ENCODE assay signal across 8 cellular contexts in genomic region chr19:5680437-5681368, GRCh38. TPM values are rescaled to one million over a fixed set of nuclear protein-coding genes. Genes with fewer than 3 reads are reported as not detected.
DNase-seq lines count a peak whose midpoint lies in the region; ATAC-seq, FAIRE-seq and TF ChIP-seq lines count a peak whose summit lies in the region.

TSS of gene HSD11B1L (plus strand) at chr19:5681027. CDS start at chr19:5684833, 3,806 bp downstream.
A gene with protein sequence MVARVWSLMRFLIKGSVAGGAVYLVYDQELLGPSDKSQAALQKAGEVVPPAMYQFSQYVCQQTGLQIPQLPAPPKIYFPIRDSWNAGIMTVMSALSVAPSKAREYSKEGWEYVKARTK (minus strand): TSS chr19:5680516. CDS start chr19:5680486, 30 bp downstream.

- H4K20me1 ChIP-seq in mammary epithelial cell (ENCODE audit: insufficient read depth, low read length) = no peaks in the 10 kb centered on the region

- H3K27me3 ChIP-seq in mammary epithelial cell (ENCODE audit: insufficient read depth, low read length) = no peaks in the 10 kb centered on the region
- H3K27me3 ChIP-seq in small intestine (ENCODE audit: control insufficient read depth in 2 of 2, insufficient read depth in 2 of 2, low read length in 2 of 2) = no peaks in the 10 kb centered on the region

- peaks cover 18% of the 10 kb centered on the region for H3K79me2 ChIP-seq in mammary epithelial cell (ENCODE audit: insufficient read depth, low read length)

- peak within 1 kb of the TSS; percentile 76 for H3K4me3 ChIP-seq in A549
- peak within 1 kb of the TSS; percentile 78 to 88 (median 83) for H3K4me3 ChIP-seq in mammary epithelial cell (replicated peaks in 1 of 3; ENCODE audit: insufficient read depth in 1 of 3, low read depth in 2 of 3, low read length in 3 of 3)
- H3K4me3 ChIP-seq in small intestine (ENCODE audit: low read depth in 1 of 2, low read length in 2 of 2) = peak within 1 kb of the TSS; percentile 55 to 64

- CTCF ChIA-PET in A549 (lab: Yijun Ruan, JAX) = interaction anchor here (0.8 kb wide), 1 partner anchor 9 kb away, joined by 4 read pairs; the partner anchor contains the start of gene RPL36
- CTCF ChIA-PET in mammary epithelial cell (lab: Charles Lee; ENCODE audit: low non-redundant PET) = no interaction called here

- TF ChIP-seq EP300 in A549 (IDR thresholded peaks at IDR 0.05) = no peak

- BruUV-seq in mammary epithelial cell (replicated peaks; lab: Mats Ljungman, UMichigan) = no TSS peak

- in situ Hi-C loops in mammary epithelial cell (cut with MboI; ENCODE audit: low sequenced_read_pairs in 2 of 2) = no loop called here

- H3K9ac ChIP-seq in mammary epithelial cell (ENCODE audit: insufficient read depth, low read length) = peak within 1 kb of the TSS; percentile 85

- H3K27ac ChIP-seq in A549 (peak within 1 kb of the TSS; percentile 88 to 95), VCaP (peak within 1 kb of the TSS; percentile 73), mammary epithelial cell (ENCODE audit: insufficient read depth, low read depth, low read length) (peak within 1 kb of the TSS; percentile 95), small intestine (ENCODE audit: low read depth in 1 of 2, low read length in 1 of 2) (peak within 1 kb of the TSS; percentile 51 to 83)

- H3K4me1 ChIP-seq in A549 = peaks cover 9% of the 10 kb centered on the region; the same call in 1 of the 3 replicates
- peaks cover 5% of the 10 kb centered on the region for H3K4me1 ChIP-seq in mammary epithelial cell (ENCODE audit: insufficient read depth, low read length)
- H3K4me1 ChIP-seq in small intestine (ENCODE audit: control insufficient read depth in 2 of 2, insufficient read depth in 1 of 2, low read depth in 1 of 2, low read length in 1 of 2) = peaks cover 1 to 6% of the 10 kb centered on the region in 2 donors

- WGBS in A549 (ENCODE audit: missing lambda C conversion rate) = 15% methylated on average over 33 of the region's 94 CpGs
- 2% methylated on average over 37 of the region's 94 CpGs for WGBS in mammary epithelial cell (ENCODE audit: low coverage, missing lambda C conversion rate)
- WGBS in small intestine, 3 donors = 0 to 1% (median 1%) methylated on average over 80 to 94 of the region's 94 CpGs

- TF ChIP-seq POLR2A in A549 (IDR thresholded peaks at IDR 0.05; ENCODE audit: low read length) = peak; percentile 55

- POLR2A ChIA-PET in A549 (lab: Yijun Ruan, JAX) = no interaction called here

- TF ChIP-seq RAD21 in A549 (conservative IDR thresholded peaks at IDR 0.05 in 1 of 2, IDR thresholded peaks at IDR 0.05 in 1 of 2) = no peak

- H3K9me3 ChIP-seq in A549 = no peaks in the 10 kb centered on the region
- H3K9me3 ChIP-seq in mammary epithelial cell (replicated peaks; ENCODE audit: insufficient read depth, low read length) = no peaks in the 10 kb centered on the region
- no peaks in the 10 kb centered on the region for H3K9me3 ChIP-seq in small intestine (ENCODE audit: control insufficient read depth, low read depth)

- H3K4me2 ChIP-seq in A549 (peak within 1 kb of the TSS; percentile 91), mammary epithelial cell (ENCODE audit: insufficient read depth, low read depth, low read length) (peak within 1 kb of the TSS; percentile 96)

- TF ChIP-seq CTCF in A549 (IDR thresholded peaks at IDR 0.05) = no peak
- no peak for TF ChIP-seq CTCF in VCaP (conservative IDR thresholded peaks at IDR 0.05)
- TF ChIP-seq CTCF in mammary epithelial cell (conservative IDR thresholded peaks at IDR 0.05 in 1 of 2, IDR thresholded peaks at IDR 0.05 in 1 of 2; ENCODE audit: extremely low read depth in 1 of 2, insufficient read depth in 1 of 2, low read depth in 1 of 2, low read length in 2 of 2) = no peak

- peak within 1 kb of the TSS; percentile 94 for H2AFZ ChIP-seq in mammary epithelial cell (ENCODE audit: low read depth, low read length)

- no peaks in the 10 kb centered on the region for H3K36me3 ChIP-seq in mammary epithelial cell (ENCODE audit: insufficient read depth, low read length)
- H3K36me3 ChIP-seq in small intestine (ENCODE audit: control insufficient read depth in 2 of 2, insufficient read depth in 2 of 2, low read length in 2 of 2) = no peaks in the 10 kb centered on the region

- FAIRE-seq in A549 (lab: Jason Lieb, UNC) = peak; percentile 32
- FAIRE-seq in small intestine (lab: Jason Lieb, UNC) = peak; percentile 85

- intact Hi-C loops in mammary epithelial cell (cut with micrococcal nuclease) = loop anchor here (1.0 kb wide), 1 partner anchor 40 kb away; the partner anchor contains the start of genes CATSPERD and LONP1

- dilution Hi-C loops in mammary epithelial cell (cut with HindIII; ENCODE audit: low sequenced_read_pairs) = no loop called here

- DNase-seq in A549 (ENCODE audit: low read depth in 1 of 2, low spot score in 1 of 2) = peak; percentile 87 to 98
- DNase-seq in NCI-H2171 treated with DMSO at 0.1 percent for 48 hours (lab: John Stamatoyannopoulos, UW) = peak; percentile 99
- DNase-seq in mammary epithelial cell = peak; percentile 98
- DNase-seq in iPS-NIHi11 (ENCODE audit: low spot score) = peak; percentile 93
- peak; percentile 99 for DNase-seq in small intestine

- ATAC-seq in A549 = peak; percentile 94 to 97
- peak; percentile 80 for ATAC-seq in GM18867 (IDR thresholded peaks at IDR 0.05; ENCODE audit: unreplicated experiment)
- ATAC-seq in HG03103 (IDR thresholded peaks at IDR 0.05; ENCODE audit: low read depth, unreplicated experiment) = peak; percentile 80

TF ChIP-seq in A549, 52 proteins besides CTCF, POLR2A, EP300 and RAD21 (continues in another document):
- TF ChIP-seq HMGXB4 (CRISPR knock-in tag; IDR thresholded peaks at IDR 0.05; ENCODE audit: borderline replicate concordance) = no peak
- peak in 1 of 2 experiments; percentile 71; a peak in 1 of 5 replicates for TF ChIP-seq JUN (IDR thresholded peaks at IDR 0.05)
- TF ChIP-seq, protein P1, sequence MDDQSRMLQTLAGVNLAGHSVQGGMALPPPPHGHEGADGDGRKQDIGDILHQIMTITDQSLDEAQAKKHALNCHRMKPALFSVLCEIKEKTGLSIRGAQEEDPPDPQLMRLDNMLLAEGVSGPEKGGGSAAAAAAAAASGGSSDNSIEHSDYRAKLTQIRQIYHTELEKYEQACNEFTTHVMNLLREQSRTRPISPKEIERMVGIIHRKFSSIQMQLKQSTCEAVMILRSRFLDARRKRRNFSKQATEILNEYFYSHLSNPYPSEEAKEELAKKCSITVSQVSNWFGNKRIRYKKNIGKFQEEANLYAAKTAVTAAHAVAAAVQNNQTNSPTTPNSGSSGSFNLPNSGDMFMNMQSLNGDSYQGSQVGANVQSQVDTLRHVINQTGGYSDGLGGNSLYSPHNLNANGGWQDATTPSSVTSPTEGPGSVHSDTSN (IDR thresholded peaks at IDR 0.05) = no peak; the same call in 1 of the 2 replicates
- TF ChIP-seq E2F6 (IDR thresholded peaks at IDR 0.05; ENCODE audit: borderline replicate concordance, low read depth) = 0 out of 2 replicates have a peak, but pooled peaks have one; percentile 9
- no peak for TF ChIP-seq ESRRA (IDR thresholded peaks at IDR 0.05; ENCODE audit: borderline replicate concordance, low read length)
- TF ChIP-seq KDM1A (IDR thresholded peaks at IDR 0.05; ENCODE audit: low read depth) = no peak
- TF ChIP-seq NFE2L2 (conservative IDR thresholded peaks at IDR 0.05; ENCODE audit: low read length) = no peak
- no peak for TF ChIP-seq GATA3 (IDR thresholded peaks at IDR 0.05; ENCODE audit: borderline replicate concordance)
- peak; percentile 57; the same call in 1 of the 2 replicates for TF ChIP-seq BHLHE40 (IDR thresholded peaks at IDR 0.05; ENCODE audit: low read depth, low read length)
- TF ChIP-seq ZSCAN20 (CRISPR knock-in tag; IDR thresholded peaks at IDR 0.05) = no peak
- TF ChIP-seq PHF8 (IDR thresholded peaks at IDR 0.05; ENCODE audit: borderline replicate concordance, low read depth) = peak; percentile 18; the same call in 1 of the 2 replicates
- no peak for TF ChIP-seq NR3C1 (IDR thresholded peaks at IDR 0.05)
- no peak for TF ChIP-seq MAFK (IDR thresholded peaks at IDR 0.05; ENCODE audit: partially characterized antibody)

RNA-seq across cellular contexts. Expression of gene HSD11B1L, which starts in this region (rescaled TPM):
- polyA plus RNA-seq in A549 (2011; rRNA removed) (2.5 and 2.8 TPM in 2 replicates), A549 (2017; fragmentation: RNase III; extraction: RNeasy Plus Mini Kit Qiagen cat#74134 plus additional on column Dnase treatment) (2.7 to 4.8 TPM (median 4.8 TPM) in 3 replicates), mammary epithelial cell (5.2 TPM), small intestine (1 to 10 TPM; 4.5 to 6.0 (median 4.6) TPM)
- 3.9 and 5.9 TPM in 2 replicates for polyA plus RNA-seq in A549 (2012; cell fraction: cytosol; rRNA removed)
- polyA plus RNA-seq in A549 (2012; cell fraction: nucleus; rRNA removed) = 6.4 and 7.5 TPM in 2 replicates
- polyA minus RNA-seq in A549 (2011; rRNA and poly(A)+ RNA removed) = 0.87 and 1.2 TPM in 2 replicates
- total RNA-seq in mammary epithelial cell = 10 to 100 TPM in 1 of 2 donors, 1 to 10 TPM in 1; 6.4 to 10.5 TPM
- 4.6 TPM for polyA minus RNA-seq in mammary epithelial cell

RNA-seq across cellular contexts. Expression of the second gene that starts in this region (rescaled TPM):
- polyA plus RNA-seq in A549 (2011; rRNA removed) (19.1 and 20.5 TPM in 2 replicates), A549 (2017; fragmentation: RNase III; extraction: RNeasy Plus Mini Kit Qiagen cat#74134 plus additional on column Dnase treatment) (43.1 to 48.8 TPM (median 48.6 TPM) in 3 replicates), mammary epithelial cell (46.8 TPM), small intestine (100 to 1,000 TPM in 2 of 3 donors, 10 to 100 TPM in 1; 99.5 to 134 (median 117) TPM)
- 60.3 and 75.4 TPM in 2 replicates for polyA plus RNA-seq in A549 (2012; cell fraction: cytosol; rRNA removed)
- 50.4 and 61.7 TPM in 2 replicates for polyA plus RNA-seq in A549 (2012; cell fraction: nucleus; rRNA removed)
- 9.2 and 11.4 TPM in 2 replicates for polyA minus RNA-seq in A549 (2011; rRNA and poly(A)+ RNA removed)
- 10 to 100 TPM; 25.3 to 71.2 TPM for total RNA-seq in mammary epithelial cell
- 14.5 TPM for polyA minus RNA-seq in mammary epithelial cell

Comparison
In these comparisons a context has a peak if more than half of its experiments do, and no peak if none do; other contexts are left out.
1. Peak in every context shown above with its lines: DNase-seq, ATAC-seq, H3K4me3 ChIP-seq and H3K27ac ChIP-seq.